Comparison of ENCODE assay signal across 8 cellular contexts in genomic region chr16:57984443-57985203, GRCh38.
DNase-seq lines count a peak whose midpoint lies in the region; ATAC-seq and TF ChIP-seq lines count a peak whose summit lies in the region.

No MANE protein-coding gene starts in this region.

- no peaks in the 10 kb centered on the region for H3K4me1 ChIP-seq in iPS DF 6.9 (ENCODE audit: control insufficient read depth, insufficient read depth, low read length)

- no peaks in the 10 kb centered on the region for H3K36me3 Mint-ChIP-seq in T-helper 2 cell treated with Interferon-gamma antibody and Interleukin-4, amounts not matched to agents 5 μg/mL and 100 μg/mL, for 36 hours (ENCODE audit: low read depth)

- H3K9me3 ChIP-seq in iPS DF 6.9 (ENCODE audit: control insufficient read depth, insufficient read depth, low read length): no peaks in the 10 kb centered on the region

- peaks cover 4% of the 10 kb centered on the region for H3K4me1 Mint-ChIP-seq in T-helper 2 cell treated with Interferon-gamma antibody and Interleukin-4, amounts not matched to agents 5 μg/mL and 100 μg/mL, for 36 hours (ENCODE audit: low read depth)

- H3K27ac ChIP-seq in iPS DF 6.9 (ENCODE audit: low read length): no peak overlapping the region

- peak overlapping the region; percentile 63 for H3K27ac Mint-ChIP-seq in T-helper 2 cell treated with Interferon-gamma antibody and Interleukin-4, amounts not matched to agents 5 μg/mL and 100 μg/mL, for 36 hours

- no peaks in the 10 kb centered on the region for H3K9me3 Mint-ChIP-seq in T-helper 2 cell treated with Interferon-gamma antibody and Interleukin-4, amounts not matched to agents 5 μg/mL and 100 μg/mL, for 36 hours

- peaks cover 7% of the 10 kb centered on the region; the same call in 1 of the 2 replicates for H3K27me3 ChIP-seq in iPS DF 6.9 (ENCODE audit: control insufficient read depth, insufficient read depth, low read length)

- H3K36me3 ChIP-seq in iPS DF 6.9 (ENCODE audit: control insufficient read depth, insufficient read depth, low read length): no peaks in the 10 kb centered on the region

- H3K4me3 ChIP-seq in GM12864 (ENCODE audit: low read depth, low read length): peak overlapping the region; percentile 43
- peak overlapping the region; percentile 58; the same call in 1 of the 2 replicates for H3K4me3 ChIP-seq in iPS DF 6.9 (ENCODE audit: low read length)
- peak overlapping the region; percentile 51 for H3K4me3 ChIP-seq in skeletal muscle cell (ENCODE audit: low read depth, low read length)

- no CpG with 5 or more reads among the region's 64 CpGs for WGBS in iPS DF 6.9 (ENCODE audit: insufficient coverage, insufficient read length)

- peak overlapping the region; percentile 91 for H3K4me3 Mint-ChIP-seq in T-helper 2 cell treated with Interferon-gamma antibody and Interleukin-4, amounts not matched to agents 5 μg/mL and 100 μg/mL, for 36 hours

- DNase-seq in GM12864 (ENCODE audit: low read depth): peak; percentile 31
- DNase-seq in T-helper 2 cell treated with Interferon-gamma antibody and Interleukin-4, amounts not matched to agents 5 μg/mL and 100 μg/mL, for 36 hours (ENCODE audit: low spot score): peak; percentile 89
- peak; percentile 89 for DNase-seq in astrocyte of the hippocampus (ENCODE audit: low read depth, low spot score)
- peak; percentile 83 for DNase-seq in iPS DF 6.9 (ENCODE audit: low read depth, low spot score)
- no peak for DNase-seq in skeletal muscle cell (ENCODE audit: low read depth)
- no peak for DNase-seq in OCI-M2 (lab: John Stamatoyannopoulos, UW; ENCODE audit: unreplicated experiment)
- no peak for DNase-seq in NCI-H2107 treated with DMSO at 0.1 percent for 48 hours (lab: John Stamatoyannopoulos, UW; ENCODE audit: unreplicated experiment)

- TF ChIP-seq CTCF in GM12864 (IDR thresholded peaks at IDR 0.05; ENCODE audit: low read depth, low read length, missing control alignments): no peak

- ATAC-seq in HG02981 (IDR thresholded peaks at IDR 0.05; ENCODE audit: unreplicated experiment): peak; percentile 78

- peaks cover 13% of the 10 kb centered on the region for H3K27me3 Mint-ChIP-seq in T-helper 2 cell treated with Interferon-gamma antibody and Interleukin-4, amounts not matched to agents 5 μg/mL and 100 μg/mL, for 36 hours (ENCODE audit: low read depth)

Comparison
In these comparisons a context has a peak if more than half of its experiments do, and no peak if none do; other contexts are left out.
1. DNase-seq: peak in GM12864 (single experiment), T-helper 2 cell treated with Interferon-gamma antibody and Interleukin-4, amounts not matched to agents 5 μg/mL and 100 μg/mL, for 36 hours (single experiment), astrocyte of the hippocampus (single experiment) and iPS DF 6.9 (single experiment); none in skeletal muscle cell (single experiment), OCI-M2 (single experiment) and NCI-H2107 treated with DMSO at 0.1 percent for 48 hours (single experiment).
2. Peak in every context shown above with its lines, with median percentiles within 50 percentile points of each other: H3K4me3 ChIP-seq.